ENCODE assay signal across 8 cellular contexts in genomic region chr16:24986512-24987303, GRCh38. TPM values are rescaled to one million over a fixed set of nuclear protein-coding genes. Genes with fewer than 3 reads are reported as not detected.
DNase-seq lines count a peak whose midpoint lies in the region; ATAC-seq and TF ChIP-seq lines count a peak whose summit lies in the region.

No MANE protein-coding gene starts in this region.

- H3K27ac ChIP-seq in thoracic aorta, result peak overlapping the region; percentile 70 to 75

- peaks cover 70% of the 10 kb centered on the region for H3K4me1 ChIP-seq in adipocyte (ENCODE audit: control insufficient read depth, insufficient read depth, low read length)
- H3K4me1 ChIP-seq in thoracic aorta (ENCODE audit: control insufficient read depth in 1 of 2, low read depth in 2 of 2), result peaks cover 41 to 83% of the 10 kb centered on the region in 2 donors

- H3K27me3 Mint-ChIP-seq in stimulated activated naive CD8-positive, alpha-beta T cell treated with anti-CD3 and anti-CD28 coated beads, Interleukin-15, amount 100 ng/mL, for 72 hours, result no peaks in the 10 kb centered on the region

- H3K4me1 Mint-ChIP-seq in stimulated activated naive CD8-positive, alpha-beta T cell treated with anti-CD3 and anti-CD28 coated beads, Interleukin-15, amount 100 ng/mL, for 72 hours, result peaks cover 86% of the 10 kb centered on the region

- no peak overlapping the region for H3K4me3 Mint-ChIP-seq in stimulated activated naive CD8-positive, alpha-beta T cell treated with anti-CD3 and anti-CD28 coated beads, Interleukin-15, amount 100 ng/mL, for 72 hours

- H3K9ac ChIP-seq in adipocyte (ENCODE audit: low read length), result peak overlapping the region; percentile 67

- no peaks in the 10 kb centered on the region for H3K9me3 ChIP-seq in adipocyte (ENCODE audit: control insufficient read depth, low read length)
- no peaks in the 10 kb centered on the region for H3K9me3 ChIP-seq in thoracic aorta

- peak overlapping the region; percentile 48 for H3K4me3 ChIP-seq in adipocyte (ENCODE audit: low read length)
- peak overlapping the region; percentile 27 for H3K4me3 ChIP-seq in thoracic aorta

- H3K27ac Mint-ChIP-seq in stimulated activated naive CD8-positive, alpha-beta T cell treated with anti-CD3 and anti-CD28 coated beads, Interleukin-15, amount 100 ng/mL, for 72 hours, result no peak overlapping the region

- peak; percentile 62 for ATAC-seq in stimulated activated naive CD8-positive, alpha-beta T cell treated with anti-CD3 and anti-CD28 coated beads, Interleukin-15, amount 100 ng/mL, for 72 hours
- ATAC-seq in stimulated activated naive CD8-positive, alpha-beta T cell treated with anti-CD3 and anti-CD28 coated beads, Interleukin-15, Interleukin-2, amounts not matched to agents 100 U/mL and 50 U/mL, for 24 hours, result no peak
- ATAC-seq in thoracic aorta (ENCODE audit: insufficient number of reproducible peaks, low FRiP score, low read depth) (no peak), HG02870 (IDR thresholded peaks at IDR 0.05; ENCODE audit: unreplicated experiment) (no peak), GM19023 (IDR thresholded peaks at IDR 0.05; ENCODE audit: unreplicated experiment) (no peak)

- DNase-seq in stimulated activated naive CD8-positive, alpha-beta T cell treated with anti-CD3 and anti-CD28 coated beads, Interleukin-15, amount 100 ng/mL, for 72 hours, result no peak
- DNase-seq in stimulated activated naive CD8-positive, alpha-beta T cell treated with anti-CD3 and anti-CD28 coated beads, Interleukin-15, Interleukin-2, amounts not matched to agents 100 U/mL and 50 U/mL, for 24 hours, result no peak
- peak; percentile 89 for DNase-seq in adipocyte (ENCODE audit: low read depth)
- DNase-seq in hippocampal formation (lab: John Stamatoyannopoulos, UW), result peak; percentile 6 to 48
- no peak for DNase-seq in thoracic aorta (ENCODE audit: low spot score)
- no peak for DNase-seq in SHP77 (lab: John Stamatoyannopoulos, UW)

- peaks cover 0 to 4% of the 10 kb centered on the region in 2 donors for H3K9me3 Mint-ChIP-seq in stimulated activated naive CD8-positive, alpha-beta T cell treated with anti-CD3 and anti-CD28 coated beads, Interleukin-15, amount 100 ng/mL, for 72 hours

- no peaks in the 10 kb centered on the region for H3K27me3 ChIP-seq in adipocyte (replicated peaks; ENCODE audit: control insufficient read depth, insufficient read depth, low read length)
- H3K27me3 ChIP-seq in thoracic aorta (replicated peaks; ENCODE audit: insufficient read depth), result no peaks in the 10 kb centered on the region

- TF ChIP-seq CTCF in thoracic aorta (IDR thresholded peaks at IDR 0.05), result no peak

- H3K36me3 ChIP-seq in adipocyte (ENCODE audit: control insufficient read depth, insufficient read depth, low read length, severe bottlenecking), result no peaks in the 10 kb centered on the region
- H3K36me3 ChIP-seq in thoracic aorta, result no peaks in the 10 kb centered on the region

RNA-seq across cellular contexts. Expression of gene ARHGAP17, which starts 28.5 kb away (rescaled TPM):
- 10 to 100 TPM; 39.0 to 83.2 TPM for total RNA-seq in thoracic aorta

Comparison
In these comparisons a context has a peak if more than half of its experiments do, and no peak if none do; other contexts are left out.
1. DNase-seq: peak in adipocyte (single experiment) and hippocampal formation (2 of 2); none in stimulated activated naive CD8-positive, alpha-beta T cell treated with anti-CD3 and anti-CD28 coated beads, Interleukin-15, amount 100 ng/mL, for 72 hours (0 of 2), stimulated activated naive CD8-positive, alpha-beta T cell treated with anti-CD3 and anti-CD28 coated beads, Interleukin-15, Interleukin-2, amounts not matched to agents 100 U/mL and 50 U/mL, for 24 hours (single experiment), thoracic aorta (single experiment) and SHP77 (0 of 2).